10 cellular contexts compared by ENCODE assay signal in genomic region chr1:59705849-59706599, GRCh38.
DNase-seq lines count a peak whose midpoint lies in the region; ATAC-seq and TF ChIP-seq lines count a peak whose summit lies in the region.
"Had no signal": no experiment of that assay in that cellular context is flagged by ENCODE, and none has a peak within 500 bp of the region (broad histone marks: within the 10 kb centered on the region; RNA-seq: fewer than 3 reads in every experiment).

No MANE protein-coding gene starts in this region.

- H4K20me1 ChIP-seq in SK-N-SH (ENCODE audit: insufficient read depth), result no peaks in the 10 kb centered on the region

- TF ChIP-seq RAD21 in SK-N-SH (IDR thresholded peaks at IDR 0.05; ENCODE audit: low read length), result no peak

- H3K4me1 ChIP-seq in SK-N-SH (ENCODE audit: control insufficient read depth in 1 of 2, insufficient read depth in 2 of 2, low read depth in 1 of 2, low read length in 1 of 2) (peaks cover 2 to 37% of the 10 kb centered on the region in 2 experiments), muscle layer of duodenum (ENCODE audit: control insufficient read depth in 1 of 2, insufficient read depth in 2 of 2, low read length in 2 of 2) (peaks cover 0 to 35% of the 10 kb centered on the region in 2 donors), upper lobe of right lung (peaks cover 35% of the 10 kb centered on the region)

- POLR2A ChIA-PET in SK-N-SH (lab: Yijun Ruan, JAX), result no interaction called here

- H3K27me3 ChIP-seq in SK-N-SH (ENCODE audit: insufficient read depth) (no peaks in the 10 kb centered on the region), muscle layer of duodenum (ENCODE audit: low read depth, low read length) (no peaks in the 10 kb centered on the region), upper lobe of right lung (no peaks in the 10 kb centered on the region)

- TF ChIP-seq CTCF in SK-N-SH (IDR thresholded peaks at IDR 0.05) (no peak), epithelial cell of esophagus (IDR thresholded peaks at IDR 0.05; ENCODE audit: insufficient read depth, low read depth, low read length, missing control alignments) (no peak), upper lobe of right lung (IDR thresholded peaks at IDR 0.05) (no peak)

- H3K9me3 ChIP-seq in SK-N-SH, result no peaks in the 10 kb centered on the region
- no peaks in the 10 kb centered on the region for H3K9me3 ChIP-seq in muscle layer of duodenum (ENCODE audit: control insufficient read depth in 1 of 2, low read length in 2 of 2)
- H3K9me3 ChIP-seq in upper lobe of right lung, result no peaks in the 10 kb centered on the region

- CTCF ChIA-PET in SK-N-SH (lab: Yijun Ruan, JAX), result interaction anchor here (0.9 to 3.5 kb wide), 6 partner anchors 10 to 966 kb away, joined by 3 to 17 read pairs (median 4); no protein-coding TSS in a partner anchor

- H3K4me3 ChIP-seq in SK-N-SH (ENCODE audit: low read depth in 2 of 2, low read length in 1 of 2), result no peak overlapping the region
- H3K4me3 ChIP-seq in epithelial cell of esophagus (ENCODE audit: low read length), result no peak overlapping the region
- H3K4me3 ChIP-seq in muscle layer of duodenum (ENCODE audit: low read depth in 1 of 2, low read length in 2 of 2), result no peak overlapping the region
- H3K4me3 ChIP-seq in upper lobe of right lung, result no peak overlapping the region

- no peak for DNase-seq in SK-N-SH
- DNase-seq in epithelial cell of esophagus (ENCODE audit: low read depth), result peak; percentile 82
- DNase-seq in upper lobe of right lung, result no peak
- no peak for DNase-seq in stimulated activated CD4-positive, alpha-beta T cell treated with anti-CD3 and anti-CD28 coated beads, Interleukin-15, amount 100 ng/mL, for 24 hours
- DNase-seq in activated CD4-positive, alpha-beta T cell treated with anti-CD3 and anti-CD28 coated beads, Interleukin-2, amount 50 U/mL, for 48 hours, result no peak
- DNase-seq: activated CD8-positive, alpha-beta T cell treated with anti-CD3 and anti-CD28 coated beads for 36 hours; NCI-H524 treated with DMSO at 0.1 percent for 48 hours had no signal

- H3K79me2 ChIP-seq in SK-N-SH (ENCODE audit: insufficient read depth), result no peaks in the 10 kb centered on the region

- H3K27ac ChIP-seq in SK-N-SH (ENCODE audit: low read depth in 2 of 2, low read length in 1 of 2) (peak overlapping the region in 1 of 2 experiments; percentile 87; a peak in 1 of 4 replicates), muscle layer of duodenum (ENCODE audit: low read length) (peak overlapping the region; percentile 32), upper lobe of right lung (peak overlapping the region; percentile 53)

- 62% methylated on average over 4 of the region's 4 CpGs for WGBS in SK-N-SH (ENCODE audit: low lambda C conversion rate)

- H3K36me3 ChIP-seq in SK-N-SH (replicated peaks in 1 of 2; ENCODE audit: control insufficient read depth in 1 of 2, insufficient read depth in 2 of 2, low read length in 1 of 2), result peaks cover 0 to 5% of the 10 kb centered on the region in 2 experiments
- H3K36me3 ChIP-seq in muscle layer of duodenum (ENCODE audit: control insufficient read depth in 1 of 2, insufficient read depth in 2 of 2, low read length in 2 of 2), result no peaks in the 10 kb centered on the region
- H3K36me3 ChIP-seq in upper lobe of right lung, result no peaks in the 10 kb centered on the region

- peak overlapping the region; percentile 35; the same call in 1 of the 2 replicates for H3K4me2 ChIP-seq in SK-N-SH

- TF ChIP-seq EP300 in SK-N-SH (IDR thresholded peaks at IDR 0.05; ENCODE audit: borderline replicate concordance in 1 of 2, low read depth in 1 of 2, low read length in 1 of 2), result no peak

- H3F3A ChIP-seq in SK-N-SH (replicated peaks; ENCODE audit: insufficient read depth), result peaks cover 20% of the 10 kb centered on the region

- no peak overlapping the region for H2AFZ ChIP-seq in SK-N-SH (ENCODE audit: low read depth)

- no peak for ATAC-seq in SK-N-SH treated with all-trans-retinoic acid at 6 μM for 48 hours
- peak; percentile 55 for ATAC-seq in upper lobe of right lung
- ATAC-seq in HG03095 (IDR thresholded peaks at IDR 0.05; ENCODE audit: unreplicated experiment), result no peak
- ATAC-seq: activated CD8-positive, alpha-beta T cell treated with anti-CD3 and anti-CD28 coated beads for 36 hours had no signal

- H3K9ac ChIP-seq in SK-N-SH, result no peak overlapping the region

- H3K9me2 ChIP-seq in SK-N-SH, result no peaks in the 10 kb centered on the region

- intact Hi-C loops in upper lobe of right lung (cut with DNase I), result no loop called here

TF ChIP-seq in SK-N-SH, 30 proteins besides CTCF, POLR2A, EP300 and RAD21:
- no peak for TF ChIP-seq EZH2phosphoT487 (IDR thresholded peaks at IDR 0.05; ENCODE audit: borderline replicate concordance, low read depth)

TF ChIP-seq in SK-N-SH treated with all-trans-retinoic acid at 6 μM for 48 hours, 23 proteins besides CTCF, POLR2A, EP300 and RAD21 (continues in another document):
- no peak for TF ChIP-seq GLIS3 (CRISPR knock-in tag; IDR thresholded peaks at IDR 0.05)
- no peak for TF ChIP-seq PPARA (CRISPR knock-in tag; IDR thresholded peaks at IDR 0.05; ENCODE audit: borderline replicate concordance)
- no peak for TF ChIP-seq RARB (CRISPR knock-in tag; IDR thresholded peaks at IDR 0.05)
- TF ChIP-seq TSHZ2 (CRISPR knock-in tag; IDR thresholded peaks at IDR 0.05), result no peak
- TF ChIP-seq BACH2 (CRISPR knock-in tag; IDR thresholded peaks at IDR 0.05; ENCODE audit: borderline replicate concordance), result no peak
- no peak for TF ChIP-seq POU6F1 (CRISPR knock-in tag; IDR thresholded peaks at IDR 0.05; ENCODE audit: borderline replicate concordance, low read depth)
- TF ChIP-seq ZNF70 (CRISPR knock-in tag; IDR thresholded peaks at IDR 0.05), result no peak
- TF ChIP-seq ARNTL (CRISPR knock-in tag; IDR thresholded peaks at IDR 0.05; ENCODE audit: borderline replicate concordance, low read depth), result no peak
- TF ChIP-seq OSR1 (CRISPR knock-in tag; IDR thresholded peaks at IDR 0.05), result no peak
- TF ChIP-seq, protein P1, sequence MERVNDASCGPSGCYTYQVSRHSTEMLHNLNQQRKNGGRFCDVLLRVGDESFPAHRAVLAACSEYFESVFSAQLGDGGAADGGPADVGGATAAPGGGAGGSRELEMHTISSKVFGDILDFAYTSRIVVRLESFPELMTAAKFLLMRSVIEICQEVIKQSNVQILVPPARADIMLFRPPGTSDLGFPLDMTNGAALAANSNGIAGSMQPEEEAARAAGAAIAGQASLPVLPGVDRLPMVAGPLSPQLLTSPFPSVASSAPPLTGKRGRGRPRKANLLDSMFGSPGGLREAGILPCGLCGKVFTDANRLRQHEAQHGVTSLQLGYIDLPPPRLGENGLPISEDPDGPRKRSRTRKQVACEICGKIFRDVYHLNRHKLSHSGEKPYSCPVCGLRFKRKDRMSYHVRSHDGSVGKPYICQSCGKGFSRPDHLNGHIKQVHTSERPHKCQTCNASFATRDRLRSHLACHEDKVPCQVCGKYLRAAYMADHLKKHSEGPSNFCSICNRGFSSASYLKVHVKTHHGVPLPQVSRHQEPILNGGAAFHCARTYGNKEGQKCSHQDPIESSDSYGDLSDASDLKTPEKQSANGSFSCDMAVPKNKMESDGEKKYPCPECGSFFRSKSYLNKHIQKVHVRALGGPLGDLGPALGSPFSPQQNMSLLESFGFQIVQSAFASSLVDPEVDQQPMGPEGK (CRISPR knock-in tag; IDR thresholded peaks at IDR 0.05; ENCODE audit: borderline replicate concordance), result no peak
- TF ChIP-seq ZNF8 (CRISPR knock-in tag; IDR thresholded peaks at IDR 0.05), result no peak
- no peak for TF ChIP-seq ESRRG (CRISPR knock-in tag; IDR thresholded peaks at IDR 0.05)
